Comparison of ENCODE assay signal across 21 cellular contexts in genomic region chr1:32622205-32622604, GRCh38. TPM values are rescaled to one million over a fixed set of nuclear protein-coding genes. Genes with fewer than 3 reads are reported as not detected.
DNase-seq lines count a peak whose midpoint lies in the region; ATAC-seq and TF ChIP-seq lines count a peak whose summit lies in the region.
"Had no signal": no experiment of that assay in that cellular context is flagged by ENCODE, and none has a peak within 500 bp of the region (broad histone marks: within the 10 kb centered on the region; RNA-seq: fewer than 3 reads in every experiment).

No MANE protein-coding gene starts in this region.

- H3K9me3 ChIP-seq in HEK293 (ENCODE audit: control insufficient read depth, insufficient read depth, low read depth, low read length) (no peaks in the 10 kb centered on the region), Loucy (ENCODE audit: insufficient read depth, low read depth, low read length) (no peaks in the 10 kb centered on the region), T-helper 17 cell (ENCODE audit: control insufficient read depth, low read length, poor library complexity, severe bottlenecking) (no peaks in the 10 kb centered on the region), Peyer's patch (no peaks in the 10 kb centered on the region)
- H3K9me3 ChIP-seq: BE2C had no signal

- peaks cover 28% of the 10 kb centered on the region for H3K36me3 Mint-ChIP-seq in activated naive CD4-positive, alpha-beta T cell treated with anti-CD3 and anti-CD28 coated beads for 36 hours (ENCODE audit: low read depth)
- peaks cover 32% of the 10 kb centered on the region for H3K36me3 Mint-ChIP-seq in activated naive CD4-positive, alpha-beta T cell treated with anti-CD3 and anti-CD28 coated beads, Interleukin-2, amount 10 ng/mL, durations not matched to agents 7 days and 5 days
- peaks cover 6% of the 10 kb centered on the region for H3K36me3 Mint-ChIP-seq in T-helper 17 cell (ENCODE audit: low read depth)

- H3K4me3 Mint-ChIP-seq in activated naive CD4-positive, alpha-beta T cell treated with anti-CD3 and anti-CD28 coated beads for 36 hours, result no peak overlapping the region
- no peak overlapping the region for H3K4me3 Mint-ChIP-seq in activated naive CD4-positive, alpha-beta T cell treated with anti-CD3 and anti-CD28 coated beads, Interleukin-2, amount 10 ng/mL, durations not matched to agents 7 days and 5 days
- H3K4me3 Mint-ChIP-seq in T-helper 17 cell, result no peak overlapping the region
- H3K4me3 Mint-ChIP-seq: CD14-positive monocyte; CD4-positive, alpha-beta T cell; CD8-positive, alpha-beta memory T cell; GM23338; H9; HFFc6 had no signal

- peaks cover 39% of the 10 kb centered on the region for H3K4me1 Mint-ChIP-seq in activated naive CD4-positive, alpha-beta T cell treated with anti-CD3 and anti-CD28 coated beads for 36 hours (ENCODE audit: low read depth)
- peaks cover 27% of the 10 kb centered on the region for H3K4me1 Mint-ChIP-seq in activated naive CD4-positive, alpha-beta T cell treated with anti-CD3 and anti-CD28 coated beads, Interleukin-2, amount 10 ng/mL, durations not matched to agents 7 days and 5 days
- peaks cover 18% of the 10 kb centered on the region for H3K4me1 Mint-ChIP-seq in T-helper 17 cell
- H3K4me1 Mint-ChIP-seq: GM23338 had no signal

- H3K9me2 ChIP-seq in Loucy (replicated peaks; ENCODE audit: low read depth, low read length), result no peaks in the 10 kb centered on the region

- CTCF ChIA-PET in activated naive CD4-positive, alpha-beta T cell treated with anti-CD3 and anti-CD28 coated beads for 36 hours (lab: Charles Lee), result interaction anchor here (0.7 to 1.0 kb wide), 2 partner anchors 102 to 406 kb away, joined by 3 read pairs; no protein-coding TSS in a partner anchor
- CTCF ChIA-PET in activated naive CD4-positive, alpha-beta T cell treated with anti-CD3 and anti-CD28 coated beads, Interleukin-2, amount 10 ng/mL, durations not matched to agents 7 days and 5 days (lab: Charles Lee), result interaction anchor here (0.5 kb wide), 1 partner anchor 29 kb away, joined by 3 read pairs; the partner anchor contains the start of gene RBBP4
- CTCF ChIA-PET in HEK293 (lab: Yijun Ruan, JAX), result interaction anchor here (1.0 to 1.3 kb wide), 2 partner anchors 10 to 26 kb away, joined by 3 read pairs; no protein-coding TSS in a partner anchor

- H3K27me3 ChIP-seq in Loucy (ENCODE audit: insufficient read depth, low read length, poor library complexity, severe bottlenecking) (no peaks in the 10 kb centered on the region), Peyer's patch (no peaks in the 10 kb centered on the region)
- H3K27me3 ChIP-seq: BE2C; BLaER1 treated with 17β-estradiol and CSF1 and Interleukin-3, amounts not matched to agents 10 nM and 100 nM had no signal

- no peak for TF ChIP-seq POLR2A in Peyer's patch (IDR thresholded peaks at IDR 0.05)

- no peaks in the 10 kb centered on the region for H3K79me2 ChIP-seq in Loucy (ENCODE audit: insufficient read depth, low read length)

- H3K27me3 Mint-ChIP-seq in activated naive CD4-positive, alpha-beta T cell treated with anti-CD3 and anti-CD28 coated beads for 36 hours (ENCODE audit: low read depth), result no peaks in the 10 kb centered on the region
- H3K27me3 Mint-ChIP-seq in activated naive CD4-positive, alpha-beta T cell treated with anti-CD3 and anti-CD28 coated beads, Interleukin-2, amount 10 ng/mL, durations not matched to agents 7 days and 5 days, result no peaks in the 10 kb centered on the region
- no peaks in the 10 kb centered on the region for H3K27me3 Mint-ChIP-seq in T-helper 17 cell
- H3K27me3 Mint-ChIP-seq: CD4-positive, alpha-beta T cell; CD8-positive, alpha-beta memory T cell had no signal

- H3F3A ChIP-seq in Loucy (ENCODE audit: low read depth), result no peaks in the 10 kb centered on the region; the same call in 1 of the 2 replicates

- no peaks in the 10 kb centered on the region for H3K4me1 ChIP-seq in HEK293 (ENCODE audit: control insufficient read depth, insufficient read depth, low read length)
- peaks cover 17% of the 10 kb centered on the region for H3K4me1 ChIP-seq in Loucy (ENCODE audit: insufficient read depth, low read length, poor library complexity, severe bottlenecking)
- H3K4me1 ChIP-seq in Peyer's patch, result no peaks in the 10 kb centered on the region
- H3K4me1 ChIP-seq: BE2C had no signal

- H3K4me3 ChIP-seq in HEK293 (ENCODE audit: low read depth, low read length), result no peak overlapping the region
- no peak overlapping the region for H3K4me3 ChIP-seq in Loucy (ENCODE audit: low read length, poor library complexity, severe bottlenecking)
- H3K4me3 ChIP-seq in Peyer's patch, result no peak overlapping the region
- H3K4me3 ChIP-seq: BLaER1 treated with 17β-estradiol and CSF1 and Interleukin-3, amounts not matched to agents 10 nM and 100 nM; GM23338 had no signal

- H3K4me2 ChIP-seq in Loucy (ENCODE audit: low read depth, low read length, poor library complexity, severe bottlenecking), result no peak overlapping the region
- H3K4me2 ChIP-seq: GM23338 had no signal

- POLR2A ChIA-PET in HEK293 (lab: Yijun Ruan, JAX), result no interaction called here

- no peak overlapping the region for H2AFZ ChIP-seq in Loucy (ENCODE audit: low read length)
- H2AFZ ChIP-seq: GM23338 had no signal

- peak overlapping the region; percentile 1 for H3K27ac Mint-ChIP-seq in activated naive CD4-positive, alpha-beta T cell treated with anti-CD3 and anti-CD28 coated beads for 36 hours
- H3K27ac Mint-ChIP-seq in activated naive CD4-positive, alpha-beta T cell treated with anti-CD3 and anti-CD28 coated beads, Interleukin-2, amount 10 ng/mL, durations not matched to agents 7 days and 5 days, result no peak overlapping the region
- H3K27ac Mint-ChIP-seq in T-helper 17 cell, result peak overlapping the region; percentile 16
- H3K27ac Mint-ChIP-seq: CD14-positive monocyte, GM23338, H9, HFFc6 had no signal

- intact Hi-C loops in activated naive CD4-positive, alpha-beta T cell treated with anti-CD3 and anti-CD28 coated beads for 36 hours (cut with micrococcal nuclease), result loop anchor here (2.0 to 5.0 kb wide), 2 partner anchors 85 to 101 kb away; partner anchors contain the start of gene ZBTB8A

- H3K27ac ChIP-seq in HEK293 (ENCODE audit: extremely low read depth, low read depth, low read length) (no peak overlapping the region), Peyer's patch (no peak overlapping the region)
- H3K27ac ChIP-seq: 22Rv1; BLaER1 treated with 17β-estradiol and CSF1 and Interleukin-3, amounts not matched to agents 10 nM and 100 nM had no signal

- DNase-seq in activated naive CD4-positive, alpha-beta T cell treated with anti-CD3 and anti-CD28 coated beads for 36 hours, result no peak
- no peak for DNase-seq in activated naive CD4-positive, alpha-beta T cell treated with anti-CD3 and anti-CD28 coated beads, Interleukin-2, amount 10 ng/mL, durations not matched to agents 7 days and 5 days
- DNase-seq in T-helper 17 cell, result no peak
- DNase-seq in NCI-H1105 (lab: John Stamatoyannopoulos, UW), result no peak
- DNase-seq in NCI-H524 treated with DMSO at 0.1 percent for 48 hours (lab: John Stamatoyannopoulos, UW), result no peak
- DNase-seq in Peyer's patch, result no peak
- DNase-seq: AML-193; BE2C; CD4-positive, alpha-beta T cell; CD8-positive, alpha-beta memory T cell; DMS 273 treated with DMSO at 0.1 percent for 48 hours; DMS79 treated with DMSO at 0.1 percent for 48 hours; H9; HFFc6 had no signal

- ATAC-seq in T-helper 17 cell, result no peak
- ATAC-seq: GM23338, HCT116 had no signal

- no peak for TF ChIP-seq CTCF in HEK293 (tag by site-specific recombination; IDR thresholded peaks at IDR 0.05)
- no peak for TF ChIP-seq CTCF in Loucy (conservative IDR thresholded peaks at IDR 0.05; ENCODE audit: low read length)
- no peak for TF ChIP-seq CTCF in Peyer's patch (IDR thresholded peaks at IDR 0.05)

- no peaks in the 10 kb centered on the region for H4K20me1 ChIP-seq in Loucy (ENCODE audit: insufficient read depth, low read length, poor library complexity, severe bottlenecking)
- H4K20me1 ChIP-seq: BLaER1 treated with 17β-estradiol and CSF1 and Interleukin-3, amounts not matched to agents 10 nM and 100 nM had no signal

- H3K9me3 Mint-ChIP-seq in activated naive CD4-positive, alpha-beta T cell treated with anti-CD3 and anti-CD28 coated beads for 36 hours, result peaks cover 3% of the 10 kb centered on the region
- H3K9me3 Mint-ChIP-seq in activated naive CD4-positive, alpha-beta T cell treated with anti-CD3 and anti-CD28 coated beads, Interleukin-2, amount 10 ng/mL, durations not matched to agents 7 days and 5 days, result no peaks in the 10 kb centered on the region
- H3K9me3 Mint-ChIP-seq: CD4-positive, alpha-beta T cell; CD8-positive, alpha-beta memory T cell; GM23338; H9; HFFc6 had no signal

- H3K9ac ChIP-seq in Loucy (ENCODE audit: low read depth, low read length, poor library complexity, severe bottlenecking), result peak overlapping the region; percentile 45
- H3K9ac ChIP-seq: BLaER1 treated with 17β-estradiol and CSF1 and Interleukin-3, amounts not matched to agents 10 nM and 100 nM had no signal

- H3K36me3 ChIP-seq in HEK293 (ENCODE audit: control insufficient read depth in 2 of 2, insufficient read depth in 1 of 2, low read length in 2 of 2), result peaks cover 7 to 48% of the 10 kb centered on the region in 2 experiments
- peaks cover 5% of the 10 kb centered on the region; the same call in 1 of the 2 replicates for H3K36me3 ChIP-seq in Loucy (ENCODE audit: insufficient read depth, low read length)
- H3K36me3 ChIP-seq in Peyer's patch, result peaks cover 0 to 15% (median 0%) of the 10 kb centered on the region in 3 donors
- H3K36me3 ChIP-seq: BE2C had no signal

TF ChIP-seq in HEK293, 187 proteins besides CTCF, POLR2A, EP300 and RAD21:
- TF ChIP-seq ZNF302 (tag by site-specific recombination; IDR thresholded peaks at IDR 0.05; ENCODE audit: low read depth) (no peak), ZNF146 (tag by site-specific recombination; IDR thresholded peaks at IDR 0.05) (peak; percentile 86), SCRT2 (tag by site-specific recombination; IDR thresholded peaks at IDR 0.05) (no peak)

RNA-seq across cellular contexts. Expression of gene ZBTB8OS, which starts 28.1 kb away (rescaled TPM):
- 10 to 100 TPM; 53.7 to 56.7 TPM for total RNA-seq in activated naive CD4-positive, alpha-beta T cell treated with anti-CD3 and anti-CD28 coated beads for 36 hours
- total RNA-seq in T-helper 17 cell (10 to 100 TPM; 40.5 to 41.9 TPM), Peyer's patch (10 to 100 TPM; 34.7 to 56.2 (median 44.1) TPM)

RNA-seq across cellular contexts. Expression of gene RBBP4, which starts 28.8 kb away (rescaled TPM):
- total RNA-seq in activated naive CD4-positive, alpha-beta T cell treated with anti-CD3 and anti-CD28 coated beads for 36 hours, result 100 to 1,000 TPM; 381 to 409 TPM
- 100 to 1,000 TPM; 130 to 152 TPM for total RNA-seq in T-helper 17 cell
- 100 to 1,000 TPM in 3 of 4 donors, 10 to 100 TPM in 1; 72.1 to 172 (median 109) TPM for total RNA-seq in Peyer's patch
